Comparison of ENCODE assay signal across 10 cellular contexts in genomic region chr22:37427711-37428635, GRCh38. TPM values are rescaled to one million over a fixed set of nuclear protein-coding genes. Genes with fewer than 3 reads are reported as not detected.
DNase-seq lines count a peak whose midpoint lies in the region; ATAC-seq, FAIRE-seq and TF ChIP-seq lines count a peak whose summit lies in the region.
"Had no signal": no experiment of that assay in that cellular context is flagged by ENCODE, and none has a peak within 500 bp of the region (broad histone marks: within the 10 kb centered on the region; RNA-seq: fewer than 3 reads in every experiment).

No MANE protein-coding gene starts in this region.

- H3K9ac ChIP-seq in SK-N-SH, result no peak overlapping the region
- H3K9ac ChIP-seq in adipocyte (ENCODE audit: low read length), result no peak overlapping the region
- H3K9ac ChIP-seq in keratinocyte (ENCODE audit: control insufficient read depth, extremely low read depth, insufficient read depth, low read length), result peak overlapping the region; percentile 39

- no peaks in the 10 kb centered on the region for H4K20me1 ChIP-seq in SK-N-SH (ENCODE audit: insufficient read depth)
- H4K20me1 ChIP-seq in keratinocyte (ENCODE audit: control insufficient read depth, extremely low read depth, insufficient read depth, low read length), result no peaks in the 10 kb centered on the region

- peak; percentile 70 for DNase-seq in SK-N-SH
- no peak for DNase-seq in adipocyte (ENCODE audit: low read depth)
- no peak for DNase-seq in keratinocyte (ENCODE audit: low read depth, low spot score)
- no peak for DNase-seq in stomach
- no peak for DNase-seq in NCI-H1436 (lab: John Stamatoyannopoulos, UW)
- no peak for DNase-seq in NCI-H2196 treated with DMSO at 0.1 percent for 48 hours (lab: John Stamatoyannopoulos, UW; ENCODE audit: unreplicated experiment)

- ATAC-seq in SK-N-SH treated with all-trans-retinoic acid at 6 μM for 48 hours (no peak), HG03442 (IDR thresholded peaks at IDR 0.05; ENCODE audit: unreplicated experiment) (no peak)

- peaks cover 0 to 6% of the 10 kb centered on the region in 2 experiments; a peak in 1 of 4 replicates for H3K4me1 ChIP-seq in SK-N-SH (ENCODE audit: control insufficient read depth in 1 of 2, insufficient read depth in 2 of 2, low read depth in 1 of 2, low read length in 1 of 2)
- peaks cover 6% of the 10 kb centered on the region for H3K4me1 ChIP-seq in adipocyte (ENCODE audit: control insufficient read depth, insufficient read depth, low read length)
- H3K4me1 ChIP-seq in keratinocyte (ENCODE audit: control insufficient read depth, extremely low read depth, insufficient read depth, low read length), result peaks cover 25% of the 10 kb centered on the region
- H3K4me1 ChIP-seq in stomach, result peaks cover 12 to 26% (median 23%) of the 10 kb centered on the region in 4 donors

- H3K36me3 ChIP-seq in SK-N-SH (replicated peaks in 1 of 2; ENCODE audit: control insufficient read depth in 1 of 2, insufficient read depth in 2 of 2, low read length in 1 of 2) (no peaks in the 10 kb centered on the region), adipocyte (ENCODE audit: control insufficient read depth, insufficient read depth, low read length, severe bottlenecking) (no peaks in the 10 kb centered on the region), keratinocyte (ENCODE audit: control insufficient read depth in 2 of 2, extremely low read depth in 1 of 2, insufficient read depth in 2 of 2, low read length in 2 of 2) (no peaks in the 10 kb centered on the region), stomach (no peaks in the 10 kb centered on the region)

- intact Hi-C loops in stomach (cut with DNase I; ENCODE audit: low total_unique reads), result no loop called here

- no peaks in the 10 kb centered on the region for H3K79me2 ChIP-seq in SK-N-SH (ENCODE audit: insufficient read depth)
- H3K79me2 ChIP-seq in keratinocyte (ENCODE audit: control insufficient read depth, insufficient read depth, low read length), result no peaks in the 10 kb centered on the region

- CTCF ChIA-PET in SK-N-SH (lab: Yijun Ruan, JAX), result interaction anchor here (0.6 to 10.0 kb wide), 40 partner anchors 8 to 654 kb away, joined by 3 to 287 read pairs (median 7); no protein-coding TSS in a partner anchor

- dilution Hi-C loops in keratinocyte (cut with MboI; ENCODE audit: extremely low pct_ligation_motif_present, low sequenced_read_pairs), result no loop called here

- TF ChIP-seq POLR2A in stomach (IDR thresholded peaks at IDR 0.05), result no peak

- no peaks in the 10 kb centered on the region for H3K9me2 ChIP-seq in SK-N-SH

- WGBS in SK-N-SH (ENCODE audit: low lambda C conversion rate), result 49% methylated on average over 20 of the region's 59 CpGs
- WGBS in stomach, 5 donors, result 16 to 43% (median 19%) methylated on average over 21 to 59 of the region's 59 CpGs

- TF ChIP-seq CTCF in SK-N-SH (IDR thresholded peaks at IDR 0.05) (no peak), keratinocyte (optimal IDR thresholded peaks at IDR 0.05 in 1 of 3, IDR thresholded peaks at IDR 0.05 in 1 of 3, conservative IDR thresholded peaks at IDR 0.05 in 1 of 3; ENCODE audit: extremely low read depth in 1 of 3, insufficient read depth in 2 of 3, low read length in 3 of 3) (no peak), stomach (IDR thresholded peaks at IDR 0.05) (no peak)

- TF ChIP-seq EP300 in SK-N-SH (IDR thresholded peaks at IDR 0.05; ENCODE audit: borderline replicate concordance in 1 of 2, low read depth in 1 of 2, low read length in 1 of 2) (no peak), stomach (IDR thresholded peaks at IDR 0.05) (no peak)

- H3K9me1 ChIP-seq in keratinocyte (ENCODE audit: control insufficient read depth, extremely low read depth, insufficient read depth, low read length), result no peaks in the 10 kb centered on the region

- TF ChIP-seq RAD21 in SK-N-SH (IDR thresholded peaks at IDR 0.05; ENCODE audit: low read length), result no peak

- POLR2A ChIA-PET in SK-N-SH (lab: Yijun Ruan, JAX), result no interaction called here

- H2AFZ ChIP-seq in SK-N-SH (ENCODE audit: low read depth) (no peak overlapping the region), keratinocyte (ENCODE audit: control insufficient read depth, low read length) (no peak overlapping the region)

- peak overlapping the region; percentile 81 for H3K4me2 ChIP-seq in SK-N-SH
- H3K4me2 ChIP-seq in keratinocyte (ENCODE audit: control insufficient read depth, extremely low read depth, insufficient read depth, low read depth, low read length), result peak overlapping the region; percentile 64

- H3K4me3 ChIP-seq in SK-N-SH (ENCODE audit: low read depth in 2 of 2, low read length in 1 of 2) (peak overlapping the region; percentile 57 to 65), adipocyte (ENCODE audit: low read length) (peak overlapping the region; percentile 47), keratinocyte (ENCODE audit: control insufficient read depth in 2 of 3, extremely low read depth in 1 of 3, insufficient read depth in 2 of 3, low read depth in 1 of 3, low read length in 3 of 3) (peak overlapping the region; percentile 53 to 63 (median 60)), stomach (peak overlapping the region; percentile 40 to 53 (median 50))

- no peak for FAIRE-seq in keratinocyte (lab: Jason Lieb, UNC)

- H3K27me3 ChIP-seq in SK-N-SH (ENCODE audit: insufficient read depth) (no peaks in the 10 kb centered on the region; the same call in 1 of the 2 replicates), adipocyte (replicated peaks; ENCODE audit: control insufficient read depth, insufficient read depth, low read length) (peaks cover 52% of the 10 kb centered on the region), keratinocyte (ENCODE audit: control insufficient read depth, extremely low read depth, insufficient read depth, low read length) (peaks cover 37% of the 10 kb centered on the region), stomach (peaks cover 19 to 100% (median 66%) of the 10 kb centered on the region in 3 donors)

- no peak overlapping the region for H3K27ac ChIP-seq in SK-N-SH (ENCODE audit: low read depth in 2 of 2, low read length in 1 of 2)
- H3K27ac ChIP-seq in keratinocyte (ENCODE audit: control insufficient read depth, insufficient read depth, low read length), result no peak overlapping the region
- H3K27ac ChIP-seq in stomach, result no peak overlapping the region
- H3K27ac ChIP-seq: 22Rv1 had no signal

- peaks cover 21% of the 10 kb centered on the region for H3F3A ChIP-seq in SK-N-SH (replicated peaks; ENCODE audit: insufficient read depth)

- H3K9me3 ChIP-seq in SK-N-SH (peaks cover 4% of the 10 kb centered on the region; the same call in 1 of the 2 replicates), adipocyte (ENCODE audit: control insufficient read depth, low read length) (peaks cover 6% of the 10 kb centered on the region), keratinocyte (ENCODE audit: control insufficient read depth, low read depth, low read length) (peaks cover 5% of the 10 kb centered on the region), stomach (peaks cover 0 to 5% (median 0%) of the 10 kb centered on the region in 4 donors)

TF ChIP-seq in SK-N-SH, 30 proteins besides CTCF, POLR2A, EP300 and RAD21 (continues in another document):
- TF ChIP-seq TCF12 (IDR thresholded peaks at IDR 0.05) (no peak), GATA2 (CRISPR knock-in tag; IDR thresholded peaks at IDR 0.05) (no peak), USF1 (IDR thresholded peaks at IDR 0.05; ENCODE audit: borderline replicate concordance, low read depth) (no peak)

TF ChIP-seq in SK-N-SH treated with all-trans-retinoic acid at 6 μM for 48 hours, 23 proteins besides CTCF, POLR2A, EP300 and RAD21:
- TF ChIP-seq ZNF70 (CRISPR knock-in tag; IDR thresholded peaks at IDR 0.05), result no peak
- no peak for TF ChIP-seq SNAI2 (CRISPR knock-in tag; IDR thresholded peaks at IDR 0.05)
- TF ChIP-seq ZC3H10 (CRISPR knock-in tag; IDR thresholded peaks at IDR 0.05), result no peak
- TF ChIP-seq RARB (CRISPR knock-in tag; IDR thresholded peaks at IDR 0.05), result no peak
- TF ChIP-seq TCF4 (CRISPR knock-in tag; IDR thresholded peaks at IDR 0.05; ENCODE audit: borderline replicate concordance), result no peak
- no peak for TF ChIP-seq ZFP3 (CRISPR knock-in tag; IDR thresholded peaks at IDR 0.05)
- TF ChIP-seq CSDC2 (CRISPR knock-in tag; IDR thresholded peaks at IDR 0.05), result no peak
- no peak for TF ChIP-seq ESRRG (CRISPR knock-in tag; IDR thresholded peaks at IDR 0.05)

RNA-seq across cellular contexts. Expression of gene ELFN2, which starts 0.7 kb away (rescaled TPM):
- polyA plus RNA-seq in SK-N-SH (2012; rRNA removed) (2.4 and 2.8 TPM in 2 replicates), keratinocyte (0.13 to 0.28 TPM (median 0.19 TPM) in 3 replicates), stomach (under 1 TPM in 1 of 3 donors, not detected in 2; 0.03 TPM)
- polyA plus RNA-seq in SK-N-SH (2012; cell fraction: cytosol; rRNA removed), result 1.0 and 1.4 TPM in 2 replicates
- polyA plus RNA-seq in SK-N-SH (2012; cell fraction: nucleus; rRNA removed), result 10.1 and 10.5 TPM in 2 replicates
- polyA plus RNA-seq in keratinocyte (2011; ENCODE audit: low read depth), result 0.07 TPM
- polyA plus RNA-seq in keratinocyte (2011; cell fraction: cytosol; rRNA removed), result 0.09 and 0.23 TPM in 2 replicates
- polyA plus RNA-seq in keratinocyte (2011; cell fraction: nucleus; rRNA removed), result 0.74 and 1.5 TPM in 2 replicates
- 0.25 and 0.56 TPM in 2 replicates for polyA plus RNA-seq in keratinocyte (2012; ENCODE audit: low replicate concordance)
- 0.22 to 0.62 TPM (median 0.49 TPM) in 3 replicates for polyA minus RNA-seq in keratinocyte
- polyA minus RNA-seq in keratinocyte (2011; cell fraction: cytosol; rRNA and poly(A)+ RNA removed), result 0.58 TPM
- 0.84 and 0.93 TPM in 2 replicates for polyA minus RNA-seq in keratinocyte (2011; cell fraction: nucleus; rRNA and poly(A)+ RNA removed)
- total RNA-seq in stomach, result under 1 TPM in 2 of 5 donors, not detected in 3; 0.18 to 0.89 TPM

RNA-seq across cellular contexts. Expression of gene MFNG, which starts 58.2 kb away (rescaled TPM):
- polyA plus RNA-seq in SK-N-SH (2012; rRNA removed), result 0.18 and 0.34 TPM in 2 replicates
- 0.13 and 0.14 TPM in 2 replicates for polyA plus RNA-seq in SK-N-SH (2012; cell fraction: cytosol; rRNA removed)
- polyA plus RNA-seq in SK-N-SH (2012; cell fraction: nucleus; rRNA removed), result 1.4 and 2.6 TPM in 2 replicates
- polyA plus RNA-seq in keratinocyte, result 4.1 to 5.9 TPM (median 5.8 TPM) in 3 replicates
- polyA plus RNA-seq in keratinocyte (2011; ENCODE audit: low read depth), result 2.5 TPM
- polyA plus RNA-seq in keratinocyte (2011; cell fraction: cytosol; rRNA removed), result 1.1 and 2.0 TPM in 2 replicates
- polyA plus RNA-seq in keratinocyte (2011; cell fraction: nucleus; rRNA removed), result 31.3 and 35.6 TPM in 2 replicates
- 3.8 and 3.9 TPM in 2 replicates for polyA plus RNA-seq in keratinocyte (2012; ENCODE audit: low replicate concordance)
- polyA minus RNA-seq in keratinocyte, result 4.7 to 7.7 TPM (median 4.8 TPM) in 3 replicates
- 1.5 TPM for polyA minus RNA-seq in keratinocyte (2011; cell fraction: cytosol; rRNA and poly(A)+ RNA removed)
- polyA minus RNA-seq in keratinocyte (2011; cell fraction: nucleus; rRNA and poly(A)+ RNA removed), result 8.4 and 12.4 TPM in 2 replicates
- total RNA-seq in stomach, result 10 to 100 TPM in 3 of 5 donors, 1 to 10 TPM in 2; 1.7 to 86.4 (median 11.2) TPM
- 10 to 100 TPM in 1 of 3 donors, 1 to 10 TPM in 2; 3.8 to 10.2 (median 6.7) TPM for polyA plus RNA-seq in stomach
- total RNA-seq: HT1080 had no signal
